In genomic region chr15:63234479-63234878, GRCh38 we compare ENCODE assay signal across 2 cellular contexts.
A peak's percentile ranks its signal among the peaks of the same experiment; 100 is the strongest.
TF ChIP-seq lines count a peak whose summit lies in the region.

No MANE protein-coding gene starts in this region.

TF ChIP-seq in K562, 482 proteins besides CTCF, POLR2A, EP300 and RAD21:
- no peak for TF ChIP-seq BRCA1 (IDR thresholded peaks at IDR 0.05)
- no peak for TF ChIP-seq BRCA1 (CRISPR knock-in tag; IDR thresholded peaks at IDR 0.05)
- TF ChIP-seq, protein P1, sequence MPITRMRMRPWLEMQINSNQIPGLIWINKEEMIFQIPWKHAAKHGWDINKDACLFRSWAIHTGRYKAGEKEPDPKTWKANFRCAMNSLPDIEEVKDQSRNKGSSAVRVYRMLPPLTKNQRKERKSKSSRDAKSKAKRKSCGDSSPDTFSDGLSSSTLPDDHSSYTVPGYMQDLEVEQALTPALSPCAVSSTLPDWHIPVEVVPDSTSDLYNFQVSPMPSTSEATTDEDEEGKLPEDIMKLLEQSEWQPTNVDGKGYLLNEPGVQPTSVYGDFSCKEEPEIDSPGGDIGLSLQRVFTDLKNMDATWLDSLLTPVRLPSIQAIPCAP (CRISPR knock-in tag; IDR thresholded peaks at IDR 0.05; ENCODE audit: borderline replicate concordance): no peak
- TF ChIP-seq NFYB (IDR thresholded peaks at IDR 0.05; ENCODE audit: extremely low read depth, insufficient read length): no peak
- no peak for TF ChIP-seq NCOA2 (IDR thresholded peaks at IDR 0.05; ENCODE audit: partially characterized antibody in 2 of 2)
- no peak for TF ChIP-seq SRSF1 (IDR thresholded peaks at IDR 0.05; ENCODE audit: low read depth, low read length)
- no peak for TF ChIP-seq BACH1 (tag; IDR thresholded peaks at IDR 0.05)
- TF ChIP-seq ATF7 (IDR thresholded peaks at IDR 0.05): no peak
- TF ChIP-seq KLF10 (CRISPR knock-in tag; IDR thresholded peaks at IDR 0.05): no peak
- TF ChIP-seq ZFP30 (CRISPR knock-in tag; IDR thresholded peaks at IDR 0.05; ENCODE audit: borderline replicate concordance): no peak
- TF ChIP-seq ZNF324 (CRISPR knock-in tag; IDR thresholded peaks at IDR 0.05): no peak
- TF ChIP-seq DIDO1 (tag; IDR thresholded peaks at IDR 0.05; ENCODE audit: low read depth): no peak

TF ChIP-seq in HepG2, 621 proteins besides CTCF, POLR2A, EP300 and RAD21:
- no peak for TF ChIP-seq ZUFSP (CRISPR knock-in tag; IDR thresholded peaks at IDR 0.05; ENCODE audit: borderline replicate concordance)
- TF ChIP-seq RFX5 (IDR thresholded peaks at IDR 0.05; ENCODE audit: low read depth, low read length): peak; percentile 37; the same call in 1 of the 2 replicates
